In the genomic region with DNA sequence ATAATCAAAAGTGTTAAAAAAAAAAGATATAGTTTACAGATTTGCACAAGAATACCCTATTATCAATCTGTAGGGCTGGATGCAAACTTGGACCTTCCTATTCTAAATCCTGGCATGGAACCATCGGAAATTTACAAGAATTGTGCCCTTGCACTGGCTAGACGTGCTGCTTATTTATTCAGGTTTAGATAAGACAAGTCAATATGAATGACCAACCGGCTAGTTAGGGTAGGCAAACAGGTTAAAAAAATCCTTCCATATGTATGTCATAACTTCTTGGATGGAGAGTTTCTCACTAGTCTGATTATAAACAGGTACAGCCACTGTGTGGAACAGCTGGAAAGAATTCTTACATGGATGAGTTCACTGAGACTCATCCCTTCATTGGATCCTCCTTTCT, we compare ENCODE assay signal across 22 cellular contexts. TPM values are rescaled to one million over a fixed set of nuclear protein-coding genes. Genes with fewer than 3 reads are reported as not detected.
DNase-seq lines count a peak whose midpoint lies in the region; ATAC-seq, FAIRE-seq and TF ChIP-seq lines count a peak whose summit lies in the region.
"Had no signal": no experiment of that assay in that cellular context is flagged by ENCODE, and none has a peak within 500 bp of the region (broad histone marks: within the 10 kb centered on the region; RNA-seq: fewer than 3 reads in every experiment).

No MANE protein-coding gene starts in this region.

- DNase-seq in HuH-7 (ENCODE audit: low spot score) = peak; percentile 23
- DNase-seq in body of pancreas = no peak
- no peak for DNase-seq in pancreas
- no peak for DNase-seq in left lung
- DNase-seq: BE2C; C1 segment of cervical spinal cord; CD4-positive, CD25-positive, alpha-beta regulatory T cell; CD8-positive, alpha-beta memory T cell; COR-L47; DMS 273 treated with DMSO at 0.1 percent for 48 hours; DMS53; DND-41; EL; HCEC 1CT; IMR-90 had no signal

- no peak for TF ChIP-seq CTCF in OCI-LY3 (IDR thresholded peaks at IDR 0.05; ENCODE audit: low read depth, low read length)
- TF ChIP-seq CTCF in body of pancreas (IDR thresholded peaks at IDR 0.05) = no peak
- no peak for TF ChIP-seq CTCF in pancreas (IDR thresholded peaks at IDR 0.05)
- TF ChIP-seq CTCF in left lung (IDR thresholded peaks at IDR 0.05) = no peak

- peaks cover 6% of the 10 kb centered on the region for H3K27me3 Mint-ChIP-seq in stimulated activated memory B cell treated with anti-CD40 and anti-IgM and Interleukin-4, amounts not matched to agents 10 μg/mL and 1 μg/mL and 100 μg/mL, for 72 hours

- no peak for FAIRE-seq in pancreas (lab: Jason Lieb, UNC)
- FAIRE-seq: GM12878, H54 had no signal

- H2AFZ ChIP-seq in OCI-LY3 (ENCODE audit: low read depth, low read length) = peak overlapping the region; percentile 22; the same call in 1 of the 2 replicates
- H2AFZ ChIP-seq: GM23338 had no signal

- TF ChIP-seq POLR2A in body of pancreas (IDR thresholded peaks at IDR 0.05) = no peak

- no peaks in the 10 kb centered on the region for H3K4me1 Mint-ChIP-seq in stimulated activated memory B cell treated with anti-CD40 and anti-IgM and Interleukin-4, amounts not matched to agents 10 μg/mL and 1 μg/mL and 100 μg/mL, for 72 hours
- H3K4me1 Mint-ChIP-seq: CD4-positive, CD25-positive, alpha-beta regulatory T cell; CD8-positive, alpha-beta memory T cell had no signal

- intact Hi-C loops in body of pancreas (cut with DNase I) = no loop called here
- intact Hi-C loops in pancreas (cut with DNase I) = no loop called here
- intact Hi-C loops in left lung (cut with DNase I) = no loop called here

- H3K4me2 ChIP-seq in OCI-LY3 (ENCODE audit: low read length) = peak overlapping the region; percentile 39
- H3K4me2 ChIP-seq: GM23338 had no signal

- ATAC-seq in body of pancreas = peak; percentile 55
- ATAC-seq in pancreas = peak; percentile 76 to 91 (median 85)
- ATAC-seq in stimulated activated memory B cell treated with anti-CD40 and anti-IgM and Interleukin-4, amounts not matched to agents 10 μg/mL and 1 μg/mL and 100 μg/mL, for 72 hours = no peak
- no peak for ATAC-seq in left lung
- ATAC-seq: GM12878, GM23338 had no signal

- no peak overlapping the region for H3K4me3 Mint-ChIP-seq in stimulated activated memory B cell treated with anti-CD40 and anti-IgM and Interleukin-4, amounts not matched to agents 10 μg/mL and 1 μg/mL and 100 μg/mL, for 72 hours
- H3K4me3 Mint-ChIP-seq: CD4-positive, CD25-positive, alpha-beta regulatory T cell; CD8-positive, alpha-beta memory T cell; GM23338 had no signal

- H3K27me3 ChIP-seq in OCI-LY3 (ENCODE audit: low read depth, low read length) (peaks cover 28% of the 10 kb centered on the region), body of pancreas (no peaks in the 10 kb centered on the region), pancreas (no peaks in the 10 kb centered on the region), left lung (no peaks in the 10 kb centered on the region)
- H3K27me3 ChIP-seq: BE2C had no signal

- H3K9me3 Mint-ChIP-seq in stimulated activated memory B cell treated with anti-CD40 and anti-IgM and Interleukin-4, amounts not matched to agents 10 μg/mL and 1 μg/mL and 100 μg/mL, for 72 hours = no peaks in the 10 kb centered on the region
- H3K9me3 Mint-ChIP-seq: CD4-positive, CD25-positive, alpha-beta regulatory T cell; CD8-positive, alpha-beta memory T cell; GM23338 had no signal

- peaks cover 8% of the 10 kb centered on the region for H3K4me1 ChIP-seq in OCI-LY3 (ENCODE audit: low read length)
- peaks cover 6% of the 10 kb centered on the region for H3K4me1 ChIP-seq in body of pancreas
- H3K4me1 ChIP-seq in pancreas = peaks cover 0 to 12% (median 4%) of the 10 kb centered on the region in 3 donors
- no peaks in the 10 kb centered on the region for H3K4me1 ChIP-seq in left lung
- H3K4me1 ChIP-seq: BE2C had no signal

- WGBS in body of pancreas, 2 donors = 9 to 29% methylated on average over 3 of the region's 3 CpGs
- WGBS in pancreas, 2 donors = 18 to 26% methylated on average over 3 of the region's 3 CpGs

- no peaks in the 10 kb centered on the region for H4K20me1 ChIP-seq in OCI-LY3 (ENCODE audit: insufficient read depth, low read length)

- H3K27ac ChIP-seq in OCI-LY3 (ENCODE audit: low read length) (no peak overlapping the region), body of pancreas (no peak overlapping the region), pancreas (no peak overlapping the region), left lung (no peak overlapping the region)

- H3K9me3 ChIP-seq in OCI-LY3 (ENCODE audit: insufficient read depth, low read length) (no peaks in the 10 kb centered on the region), body of pancreas (no peaks in the 10 kb centered on the region), pancreas (no peaks in the 10 kb centered on the region), left lung (no peaks in the 10 kb centered on the region)
- H3K9me3 ChIP-seq: BE2C had no signal

- H3K4me3 ChIP-seq in OCI-LY3 (ENCODE audit: low read length) = no peak overlapping the region
- H3K4me3 ChIP-seq in body of pancreas = no peak overlapping the region
- no peak overlapping the region for H3K4me3 ChIP-seq in pancreas
- no peak overlapping the region for H3K4me3 ChIP-seq in left lung
- H3K4me3 ChIP-seq: GM12878, GM23338 had no signal

- no peak overlapping the region for H3K27ac Mint-ChIP-seq in stimulated activated memory B cell treated with anti-CD40 and anti-IgM and Interleukin-4, amounts not matched to agents 10 μg/mL and 1 μg/mL and 100 μg/mL, for 72 hours
- H3K27ac Mint-ChIP-seq: CD4-positive, CD25-positive, alpha-beta regulatory T cell; CD8-positive, alpha-beta memory T cell; GM23338 had no signal

- H3K9ac ChIP-seq in OCI-LY3 (ENCODE audit: low read length) = no peak overlapping the region

- no peaks in the 10 kb centered on the region for H3K79me2 ChIP-seq in OCI-LY3 (ENCODE audit: low read length)

- peaks cover 5% of the 10 kb centered on the region for H3K36me3 Mint-ChIP-seq in stimulated activated memory B cell treated with anti-CD40 and anti-IgM and Interleukin-4, amounts not matched to agents 10 μg/mL and 1 μg/mL and 100 μg/mL, for 72 hours
- H3K36me3 Mint-ChIP-seq: CD4-positive, CD25-positive, alpha-beta regulatory T cell; CD8-positive, alpha-beta memory T cell had no signal

- H3K36me3 ChIP-seq in OCI-LY3 (replicated peaks; ENCODE audit: low read depth, low read length) = no peaks in the 10 kb centered on the region
- no peaks in the 10 kb centered on the region for H3K36me3 ChIP-seq in body of pancreas (replicated peaks in 1 of 2; ENCODE audit: insufficient read depth in 1 of 2, low read depth in 2 of 2)
- no peaks in the 10 kb centered on the region for H3K36me3 ChIP-seq in pancreas
- H3K36me3 ChIP-seq in left lung = no peaks in the 10 kb centered on the region
- H3K36me3 ChIP-seq: BE2C had no signal

RNA-seq across cellular contexts. Expression of gene PKD1L1, which starts 41.4 kb away (rescaled TPM):
- total RNA-seq in body of pancreas = 1 to 10 TPM in 1 of 2 donors, under 1 TPM in 1; 0.26 to 4.0 TPM
- total RNA-seq in pancreas = under 1 TPM; 0.03 to 0.14 (median 0.09) TPM
- under 1 TPM; 0.19 to 0.54 TPM for polyA plus RNA-seq in pancreas
- under 1 TPM; 0.52 to 0.67 TPM for total RNA-seq in left lung
- total RNA-seq: A172, HT-29 had no signal
- polyA plus RNA-seq: GM23338 had no signal

Comparison
In these comparisons a context has a peak if more than half of its experiments do, and no peak if none do; other contexts are left out.
1. ATAC-seq: peak in body of pancreas (single experiment) and pancreas (4 of 4); none in stimulated activated memory B cell treated with anti-CD40 and anti-IgM and Interleukin-4, amounts not matched to agents 10 μg/mL and 1 μg/mL and 100 μg/mL, for 72 hours (single experiment) and left lung (single experiment).